Comparison of ENCODE assay signal across 29 cellular contexts in the genomic region with DNA sequence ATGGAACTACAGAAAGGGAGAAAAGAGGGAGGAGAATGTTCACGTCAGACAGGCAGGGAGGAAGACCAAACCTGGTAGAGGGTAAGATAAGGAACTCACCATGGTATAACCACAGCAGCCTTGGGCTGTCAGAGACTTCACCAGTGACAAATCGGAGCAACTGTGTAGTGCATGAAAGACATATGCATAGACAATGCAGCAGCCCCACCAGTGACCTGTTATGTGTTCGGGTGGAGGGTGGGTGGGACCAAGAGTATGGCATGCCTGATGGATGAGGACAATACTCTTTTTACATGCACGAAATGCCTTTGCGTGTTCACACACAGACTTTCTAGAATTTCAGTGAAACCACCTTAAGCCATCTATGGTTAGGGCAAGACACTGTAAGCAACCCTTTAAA.
"Had no signal": no experiment of that assay in that cellular context is flagged by ENCODE, and none has a peak within 500 bp of the region (broad histone marks: within the 10 kb centered on the region; RNA-seq: fewer than 3 reads in every experiment).

No MANE protein-coding gene starts in this region.

- H3K27me3 ChIP-seq: cardiac muscle cell, SJSA1 had no signal

- H3K9me3 ChIP-seq: SJSA1, SK-N-SH had no signal

- H3K4me3 ChIP-seq: cardiac muscle cell, K562, SJSA1 had no signal

- FAIRE-seq: K562 had no signal

- DNase-seq: activated B cell treated with CpG ODN at 0.5 μM for 24 hours; activated CD4-positive, alpha-beta memory T cell treated with anti-CD3 and anti-CD28 coated beads, Interleukin-2, amount 10 ng/mL, durations not matched to agents 7 days and 5 days; activated CD4-positive, alpha-beta T cell treated with anti-CD3 and anti-CD28 coated beads for 1 hour; activated CD4-positive, alpha-beta T cell treated with anti-CD3 and anti-CD28 coated beads for 48 hours; activated CD8-positive, alpha-beta memory T cell treated with anti-CD3 and anti-CD28 coated beads for 24 hours; activated CD8-positive, alpha-beta memory T cell treated with anti-CD3 and anti-CD28 coated beads, Interleukin-2, amount 10 ng/mL, durations not matched to agents 7 days and 5 days; activated CD8-positive, alpha-beta memory T cell treated with anti-CD3 and anti-CD28 coated beads, Interleukin-2, amount 50 U/mL, for 48 hours; activated effector memory CD4-positive, alpha-beta T cell treated with Interleukin-2 at 50 U/mL for 16 hours; activated naive CD4-positive, alpha-beta T cell treated with anti-CD3 and anti-CD28 coated beads, Interleukin-2, amount 10 ng/mL, durations not matched to agents 7 days and 5 days; activated naive CD8-positive, alpha-beta T cell treated with anti-CD3 and anti-CD28 coated beads, Interleukin-2, amount 50 U/mL, for 24 hours; activated T-cell treated with anti-CD3 and anti-CD28 coated beads, Interleukin-2, amount 50 U/mL, for 48 hours; aorta; NCI-H1105; NCI-H1436; NCI-H1694; NCI-H1930; NCI-H2081 treated with DMSO at 0.1 percent for 48 hours; NCI-H446 treated with DMSO at 0.1 percent for 48 hours; NCI-H524; NCI-H69; SHP77; SK-N-SH; T-cell; T-helper 17 cell had no signal

- H3K9ac ChIP-seq: SK-N-SH had no signal

- H3K36me3 ChIP-seq: cardiac muscle cell, SJSA1 had no signal

- ATAC-seq: activated CD8-positive, alpha-beta memory T cell treated with anti-CD3 and anti-CD28 coated beads, Interleukin-2, amount 10 ng/mL, durations not matched to agents 7 days and 5 days; activated naive CD8-positive, alpha-beta T cell treated with anti-CD3 and anti-CD28 coated beads, Interleukin-2, amount 50 U/mL, for 24 hours; K562; Panc1; T-cell; T-helper 17 cell had no signal

- H3K27ac ChIP-seq: cardiac muscle cell, SJSA1, VCaP had no signal

- H3K4me2 ChIP-seq: SK-N-SH had no signal
